ENCODE assay signal across 9 cellular contexts in genomic region chr7:23539494-23539907, GRCh38. TPM values are rescaled to one million over a fixed set of nuclear protein-coding genes. Genes with fewer than 3 reads are reported as not detected.
DNase-seq lines count a peak whose midpoint lies in the region; ATAC-seq and TF ChIP-seq lines count a peak whose summit lies in the region.
"Had no signal": no experiment of that assay in that cellular context is flagged by ENCODE, and none has a peak within 500 bp of the region (broad histone marks: within the 10 kb centered on the region; RNA-seq: fewer than 3 reads in every experiment).

No MANE protein-coding gene starts in this region.

- WGBS in thymus: 35% methylated on average over 4 of the region's 4 CpGs

- no peaks in the 10 kb centered on the region for H3K9me3 Mint-ChIP-seq in activated naive CD4-positive, alpha-beta T cell treated with anti-CD3 and anti-CD28 coated beads for 36 hours
- no peaks in the 10 kb centered on the region for H3K9me3 Mint-ChIP-seq in mesothelial cell of epicardium
- H3K9me3 Mint-ChIP-seq in type B pancreatic cell: no peaks in the 10 kb centered on the region

- CTCF ChIA-PET in activated naive CD4-positive, alpha-beta T cell treated with anti-CD3 and anti-CD28 coated beads for 36 hours (lab: Charles Lee): interaction anchor here (0.6 to 2.4 kb wide), 9 partner anchors 8 to 535 kb away, joined by 3 to 9 read pairs (median 3); no protein-coding TSS in a partner anchor

- peaks cover 14% of the 10 kb centered on the region for H3K4me1 Mint-ChIP-seq in activated naive CD4-positive, alpha-beta T cell treated with anti-CD3 and anti-CD28 coated beads for 36 hours (ENCODE audit: low read depth)
- peaks cover 14% of the 10 kb centered on the region for H3K4me1 Mint-ChIP-seq in T-helper 17 cell
- H3K4me1 Mint-ChIP-seq in mesothelial cell of epicardium: no peaks in the 10 kb centered on the region
- H3K4me1 Mint-ChIP-seq in type B pancreatic cell (ENCODE audit: unreplicated experiment): peaks cover under 1% of the 10 kb centered on the region

- H3K36me3 Mint-ChIP-seq in activated naive CD4-positive, alpha-beta T cell treated with anti-CD3 and anti-CD28 coated beads for 36 hours (ENCODE audit: low read depth): no peaks in the 10 kb centered on the region
- H3K36me3 Mint-ChIP-seq in T-helper 17 cell (ENCODE audit: low read depth) (peaks cover 4% of the 10 kb centered on the region), mesothelial cell of epicardium (no peaks in the 10 kb centered on the region), type B pancreatic cell (no peaks in the 10 kb centered on the region)

- H3K27ac ChIP-seq in thymus (ENCODE audit: low read depth): peak overlapping the region; percentile 86

- H3K4me3 ChIP-seq in thymus (ENCODE audit: low read length): peak overlapping the region; percentile 6

- DNase-seq in activated naive CD4-positive, alpha-beta T cell treated with anti-CD3 and anti-CD28 coated beads for 36 hours: no peak
- no peak for DNase-seq in activated naive CD4-positive, alpha-beta T cell (lab: John Stamatoyannopoulos, UW)
- no peak for DNase-seq in T-helper 17 cell
- DNase-seq in mesothelial cell of epicardium (ENCODE audit: low spot score in 2 of 2, unreplicated experiment in 2 of 2): no peak
- DNase-seq in type B pancreatic cell (ENCODE audit: extremely low spot score, unreplicated experiment): no peak
- no peak for DNase-seq in DMS53 (lab: John Stamatoyannopoulos, UW)
- DNase-seq: activated CD8-positive, alpha-beta memory T cell treated with anti-CD3 and anti-CD28 coated beads for 24 hours had no signal

- no peaks in the 10 kb centered on the region for H3K27me3 ChIP-seq in thymus (ENCODE audit: control insufficient read depth, insufficient read depth)

- H3K27me3 Mint-ChIP-seq in activated naive CD4-positive, alpha-beta T cell treated with anti-CD3 and anti-CD28 coated beads for 36 hours (ENCODE audit: low read depth): no peaks in the 10 kb centered on the region
- no peaks in the 10 kb centered on the region for H3K27me3 Mint-ChIP-seq in T-helper 17 cell
- H3K27me3 Mint-ChIP-seq in mesothelial cell of epicardium (ENCODE audit: low read depth): no peaks in the 10 kb centered on the region
- H3K27me3 Mint-ChIP-seq in type B pancreatic cell: no peaks in the 10 kb centered on the region

- H3K9me3 ChIP-seq in T-helper 17 cell (ENCODE audit: control insufficient read depth, low read length, poor library complexity, severe bottlenecking): no peaks in the 10 kb centered on the region
- no peaks in the 10 kb centered on the region for H3K9me3 ChIP-seq in thymus (ENCODE audit: control insufficient read depth)

- intact Hi-C loops in activated naive CD4-positive, alpha-beta T cell treated with anti-CD3 and anti-CD28 coated beads for 36 hours (cut with micrococcal nuclease): loop anchor here (10.0 kb wide), 1 partner anchor 1365 kb away; no protein-coding TSS in a partner anchor

- TF ChIP-seq CTCF in mesothelial cell of epicardium (IDR thresholded peaks at IDR 0.05; ENCODE audit: unreplicated experiment): no peak
- TF ChIP-seq CTCF in type B pancreatic cell (conservative IDR thresholded peaks at IDR 0.05): no peak

- no peak overlapping the region for H3K4me3 Mint-ChIP-seq in activated naive CD4-positive, alpha-beta T cell treated with anti-CD3 and anti-CD28 coated beads for 36 hours
- H3K4me3 Mint-ChIP-seq in T-helper 17 cell (peak overlapping the region; percentile 84), mesothelial cell of epicardium (no peak overlapping the region), type B pancreatic cell (no peak overlapping the region)

- peak overlapping the region; percentile 16 for H3K27ac Mint-ChIP-seq in activated naive CD4-positive, alpha-beta T cell treated with anti-CD3 and anti-CD28 coated beads for 36 hours
- H3K27ac Mint-ChIP-seq in T-helper 17 cell: peak overlapping the region; percentile 91
- H3K27ac Mint-ChIP-seq in mesothelial cell of epicardium: no peak overlapping the region
- no peak overlapping the region for H3K27ac Mint-ChIP-seq in type B pancreatic cell

- H3K36me3 ChIP-seq in thymus (ENCODE audit: control insufficient read depth, insufficient read depth): no peaks in the 10 kb centered on the region

- peaks cover 12% of the 10 kb centered on the region for H3K4me1 ChIP-seq in thymus (ENCODE audit: control insufficient read depth, insufficient read depth, low read length)

- ATAC-seq in HG02973 (IDR thresholded peaks at IDR 0.05; ENCODE audit: unreplicated experiment) (peak; percentile 69), T-helper 17 cell (peak; percentile 77)

RNA-seq across cellular contexts. Expression of gene TRA2A, which starts 7.7 kb away (rescaled TPM):
- total RNA-seq in activated naive CD4-positive, alpha-beta T cell treated with anti-CD3 and anti-CD28 coated beads for 36 hours: 10 to 100 TPM; 77.8 to 79.0 TPM
- total RNA-seq in T-helper 17 cell (100 to 1,000 TPM; 249 to 285 TPM), mesothelial cell of epicardium (154 to 165 TPM (median 162 TPM) in 3 replicates), type B pancreatic cell (ENCODE audit: low replicate concordance) (97.9 and 116 TPM in 2 replicates)
- polyA plus RNA-seq in thymus: 160 TPM

RNA-seq across cellular contexts. Expression of gene CCDC126, which starts 57.7 kb away (rescaled TPM):
- 1 to 10 TPM; 5.3 to 5.7 TPM for total RNA-seq in activated naive CD4-positive, alpha-beta T cell treated with anti-CD3 and anti-CD28 coated beads for 36 hours
- total RNA-seq in T-helper 17 cell (1 to 10 TPM; 6.5 to 7.5 TPM), mesothelial cell of epicardium (9.6 to 13.7 TPM (median 10.6 TPM) in 3 replicates), type B pancreatic cell (ENCODE audit: low replicate concordance) (11.1 and 15.2 TPM in 2 replicates)
- polyA plus RNA-seq in thymus: 8.3 TPM

Comparison
In these comparisons a context has a peak if more than half of its experiments do, and no peak if none do; other contexts are left out.
1. H3K27ac Mint-ChIP-seq: peak in activated naive CD4-positive, alpha-beta T cell treated with anti-CD3 and anti-CD28 coated beads for 36 hours (single experiment) and T-helper 17 cell (single experiment); none in mesothelial cell of epicardium (single experiment) and type B pancreatic cell (single experiment).